In genomic region chr22:27672721-27673387, GRCh38 we compare ENCODE assay signal across 34 cellular contexts.
"Had no signal": no experiment of that assay in that cellular context is flagged by ENCODE, and none has a peak within 500 bp of the region (broad histone marks: within the 10 kb centered on the region; RNA-seq: fewer than 3 reads in every experiment).

No MANE protein-coding gene starts in this region.

- H3K4me2 ChIP-seq: smooth muscle cell had no signal

- H3K36me3 ChIP-seq: adrenal gland, esophagus squamous epithelium, lower lobe of right lung, ovary, sigmoid colon, upper lobe of right lung had no signal

- H3K4me3 ChIP-seq: adrenal gland, body of pancreas, esophagus squamous epithelium, lower lobe of right lung, mucosa of descending colon, ovary, sigmoid colon, smooth muscle cell, upper lobe of right lung had no signal

- H3K9me3 Mint-ChIP-seq: activated naive CD4-positive, alpha-beta T cell treated with anti-CD3 and anti-CD28 coated beads for 36 hours; activated naive CD8-positive, alpha-beta T cell treated with anti-CD3 and anti-CD28 coated beads for 36 hours; natural killer cell treated with Interleukin-12 subunit alpha and Interleukin-12 subunit beta and Interleukin-15 and Interleukin-18, amount 100 ng/mL, for 72 hours; stimulated activated memory B cell treated with anti-CD40 and anti-IgM and Interleukin-4, amounts not matched to agents 10 μg/mL and 1 μg/mL and 100 μg/mL, for 72 hours had no signal

- H3K27ac ChIP-seq: adrenal gland, epithelial cell of prostate, esophagus squamous epithelium, lower lobe of right lung, ovary, sigmoid colon, upper lobe of right lung had no signal

- H3K27ac Mint-ChIP-seq: activated naive CD4-positive, alpha-beta T cell treated with anti-CD3 and anti-CD28 coated beads for 36 hours; activated naive CD8-positive, alpha-beta T cell treated with anti-CD3 and anti-CD28 coated beads for 36 hours; natural killer cell treated with Interleukin-12 subunit alpha and Interleukin-12 subunit beta and Interleukin-15 and Interleukin-18, amount 100 ng/mL, for 72 hours; progenitor cell of endocrine pancreas; stimulated activated memory B cell treated with anti-CD40 and anti-IgM and Interleukin-4, amounts not matched to agents 10 μg/mL and 1 μg/mL and 100 μg/mL, for 72 hours; stimulated activated naive CD8-positive, alpha-beta T cell treated with anti-CD3 and anti-CD28 coated beads, Interleukin-15, amount 100 ng/mL, for 72 hours had no signal

- FAIRE-seq: colon, endometrium had no signal

- H3K27me3 ChIP-seq: adrenal gland, body of pancreas, ovary, upper lobe of right lung had no signal

- H3K4me1 Mint-ChIP-seq: activated naive CD8-positive, alpha-beta T cell treated with anti-CD3 and anti-CD28 coated beads for 36 hours; stimulated activated memory B cell treated with anti-CD40 and anti-IgM and Interleukin-4, amounts not matched to agents 10 μg/mL and 1 μg/mL and 100 μg/mL, for 72 hours; stimulated activated naive CD8-positive, alpha-beta T cell treated with anti-CD3 and anti-CD28 coated beads, Interleukin-15, amount 100 ng/mL, for 72 hours had no signal

- H3K4me1 ChIP-seq: upper lobe of right lung had no signal

- H3K4me3 Mint-ChIP-seq: activated naive CD4-positive, alpha-beta T cell treated with anti-CD3 and anti-CD28 coated beads for 36 hours; activated naive CD8-positive, alpha-beta T cell treated with anti-CD3 and anti-CD28 coated beads for 36 hours; natural killer cell treated with Interleukin-12 subunit alpha and Interleukin-12 subunit beta and Interleukin-15 and Interleukin-18, amount 100 ng/mL, for 72 hours; stimulated activated memory B cell treated with anti-CD40 and anti-IgM and Interleukin-4, amounts not matched to agents 10 μg/mL and 1 μg/mL and 100 μg/mL, for 72 hours; stimulated activated naive CD8-positive, alpha-beta T cell treated with anti-CD3 and anti-CD28 coated beads, Interleukin-15, amount 100 ng/mL, for 72 hours had no signal

- DNase-seq: activated CD4-positive, alpha-beta T cell treated with anti-CD3 and anti-CD28 coated beads for 48 hours; activated CD4-positive, alpha-beta T cell treated with anti-CD3 and anti-CD28 coated beads, Interleukin-2, amount 50 U/mL, for 48 hours; activated CD8-positive, alpha-beta memory T cell treated with anti-CD3 and anti-CD28 coated beads for 24 hours; activated effector memory CD4-positive, alpha-beta T cell treated with Interleukin-2 at 50 U/mL for 16 hours; activated naive CD4-positive, alpha-beta T cell treated with anti-CD3 and anti-CD28 coated beads for 36 hours; activated naive CD8-positive, alpha-beta T cell treated with anti-CD3 and anti-CD28 coated beads for 36 hours; adrenal gland; aorta; body of pancreas; dermis blood vessel endothelial cell; effector CD4-positive, alpha-beta T cell; esophagus squamous epithelium; foreskin melanocyte; kidney glomerular epithelial cell; lower lobe of right lung; mesenchymal stem cell; mucosa of descending colon; ovary; retina; sigmoid colon; stimulated activated CD4-positive, alpha-beta T cell treated with anti-CD3 and anti-CD28 coated beads, Interleukin-1b, Interleukin-23, amount 100 ng/mL, for 48 hours; stimulated activated CD4-positive, alpha-beta T cell treated with anti-CD3 and anti-CD28 coated beads, Interleukin-4, amount 100 ng/mL, for 4 hours; stimulated activated CD8-positive, alpha-beta memory T cell treated with anti-CD3 and anti-CD28 coated beads, Interleukin-4, amount 100 ng/mL, for 48 hours; stimulated activated naive CD8-positive, alpha-beta T cell treated with anti-CD3 and anti-CD28 coated beads, Interleukin-15, amount 100 ng/mL, for 72 hours; T-helper 1 cell; upper lobe of right lung had no signal

- H3K36me3 Mint-ChIP-seq: activated naive CD8-positive, alpha-beta T cell treated with anti-CD3 and anti-CD28 coated beads for 36 hours; natural killer cell treated with Interleukin-12 subunit alpha and Interleukin-12 subunit beta and Interleukin-15 and Interleukin-18, amount 100 ng/mL, for 72 hours; stimulated activated memory B cell treated with anti-CD40 and anti-IgM and Interleukin-4, amounts not matched to agents 10 μg/mL and 1 μg/mL and 100 μg/mL, for 72 hours had no signal

- ATAC-seq: activated CD4-positive, CD25-positive, alpha-beta regulatory T cell treated with anti-CD3 and anti-CD28 coated beads, Interleukin-2, amount 50 U/mL, for 24 hours; body of pancreas; lower lobe of right lung; mucosa of descending colon; natural killer cell treated with Interleukin-12 subunit alpha and Interleukin-12 subunit beta and Interleukin-15 and Interleukin-18, amount 100 ng/mL, for 72 hours; stimulated activated memory B cell treated with anti-CD40 and anti-IgM and Interleukin-4, amounts not matched to agents 10 μg/mL and 1 μg/mL and 100 μg/mL, for 72 hours; stimulated activated naive CD8-positive, alpha-beta T cell treated with anti-CD3 and anti-CD28 coated beads, Interleukin-15, amount 100 ng/mL, for 72 hours; upper lobe of right lung had no signal

- H3K9me3 ChIP-seq: adrenal gland, body of pancreas, esophagus squamous epithelium, lower lobe of right lung, mucosa of descending colon, ovary, sigmoid colon, upper lobe of right lung had no signal
